ENCODE assay signal across 1 cellular context in the genomic region with DNA sequence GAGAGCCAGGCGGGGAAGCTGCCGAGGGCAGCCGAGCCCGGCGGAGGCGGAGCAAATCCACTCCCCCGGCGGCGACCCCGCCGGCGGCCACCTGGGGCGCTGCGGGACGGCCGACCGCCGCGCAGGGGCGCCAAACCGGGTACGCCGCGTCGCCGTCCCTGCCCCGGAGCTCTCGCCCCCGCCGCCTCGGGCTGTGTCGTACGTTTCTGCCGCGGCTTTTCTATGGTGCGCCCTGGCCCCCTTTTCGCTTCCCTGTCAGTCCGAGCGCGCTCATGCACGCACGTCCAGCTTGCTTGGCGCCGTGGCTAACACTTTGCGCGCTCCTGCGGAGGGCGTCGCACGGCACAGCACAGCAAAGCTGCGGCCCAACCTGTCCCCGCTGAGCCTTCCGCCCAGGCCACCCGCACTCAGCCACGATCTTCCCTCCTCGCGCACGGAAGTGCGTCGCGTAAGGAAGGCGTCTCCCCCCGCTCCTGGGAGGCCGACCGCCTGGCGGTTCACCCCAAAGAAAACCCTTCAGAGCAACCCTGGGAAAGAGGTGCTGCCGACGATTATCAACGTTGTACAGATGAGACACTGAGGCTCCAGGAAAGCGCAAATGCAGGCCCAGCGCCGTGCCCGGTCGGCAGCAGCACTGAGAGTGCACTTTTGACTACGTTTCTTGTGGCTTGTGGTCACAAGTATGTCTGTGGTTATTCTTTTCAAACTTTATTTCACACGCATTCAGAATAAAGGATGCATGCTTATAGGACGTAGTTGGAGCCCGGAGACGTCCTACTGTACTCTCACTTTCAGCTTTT.
TF ChIP-seq lines count a peak whose summit lies in the region.

A gene (minus strand): TSS at position 48 of the 800 bp plus-strand sequence. CDS start 1,857 bp downstream, outside the sequence.

TF ChIP-seq in HEK293, 187 proteins besides CTCF, POLR2A, EP300 and RAD21 (continued from another document and continues in another):
- TF ChIP-seq, protein P1, sequence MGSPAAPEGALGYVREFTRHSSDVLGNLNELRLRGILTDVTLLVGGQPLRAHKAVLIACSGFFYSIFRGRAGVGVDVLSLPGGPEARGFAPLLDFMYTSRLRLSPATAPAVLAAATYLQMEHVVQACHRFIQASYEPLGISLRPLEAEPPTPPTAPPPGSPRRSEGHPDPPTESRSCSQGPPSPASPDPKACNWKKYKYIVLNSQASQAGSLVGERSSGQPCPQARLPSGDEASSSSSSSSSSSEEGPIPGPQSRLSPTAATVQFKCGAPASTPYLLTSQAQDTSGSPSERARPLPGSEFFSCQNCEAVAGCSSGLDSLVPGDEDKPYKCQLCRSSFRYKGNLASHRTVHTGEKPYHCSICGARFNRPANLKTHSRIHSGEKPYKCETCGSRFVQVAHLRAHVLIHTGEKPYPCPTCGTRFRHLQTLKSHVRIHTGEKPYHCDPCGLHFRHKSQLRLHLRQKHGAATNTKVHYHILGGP (tag by site-specific recombination; IDR thresholded peaks at IDR 0.05), result no peak
- TF ChIP-seq ZNF223 (tag by site-specific recombination; IDR thresholded peaks at IDR 0.05), result no peak
- TF ChIP-seq, protein P2, sequence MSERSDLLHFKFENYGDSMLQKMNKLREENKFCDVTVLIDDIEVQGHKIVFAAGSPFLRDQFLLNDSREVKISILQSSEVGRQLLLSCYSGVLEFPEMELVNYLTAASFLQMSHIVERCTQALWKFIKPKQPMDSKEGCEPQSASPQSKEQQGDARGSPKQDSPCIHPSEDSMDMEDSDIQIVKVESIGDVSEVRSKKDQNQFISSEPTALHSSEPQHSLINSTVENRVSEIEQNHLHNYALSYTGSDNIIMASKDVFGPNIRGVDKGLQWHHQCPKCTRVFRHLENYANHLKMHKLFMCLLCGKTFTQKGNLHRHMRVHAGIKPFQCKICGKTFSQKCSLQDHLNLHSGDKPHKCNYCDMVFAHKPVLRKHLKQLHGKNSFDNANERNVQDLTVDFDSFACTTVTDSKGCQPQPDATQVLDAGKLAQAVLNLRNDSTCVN (tag by site-specific recombination; optimal IDR thresholded peaks at IDR 0.05), result peak; percentile 99
- TF ChIP-seq, protein P3, sequence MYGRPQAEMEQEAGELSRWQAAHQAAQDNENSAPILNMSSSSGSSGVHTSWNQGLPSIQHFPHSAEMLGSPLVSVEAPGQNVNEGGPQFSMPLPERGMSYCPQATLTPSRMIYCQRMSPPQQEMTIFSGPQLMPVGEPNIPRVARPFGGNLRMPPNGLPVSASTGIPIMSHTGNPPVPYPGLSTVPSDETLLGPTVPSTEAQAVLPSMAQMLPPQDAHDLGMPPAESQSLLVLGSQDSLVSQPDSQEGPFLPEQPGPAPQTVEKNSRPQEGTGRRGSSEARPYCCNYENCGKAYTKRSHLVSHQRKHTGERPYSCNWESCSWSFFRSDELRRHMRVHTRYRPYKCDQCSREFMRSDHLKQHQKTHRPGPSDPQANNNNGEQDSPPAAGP (tag by site-specific recombination; IDR thresholded peaks at IDR 0.05), result peak; percentile 80; the same call in 1 of the 2 replicates
- TF ChIP-seq ZNF211 (tag by site-specific recombination; IDR thresholded peaks at IDR 0.05; ENCODE audit: low read depth), result no peak
- peak; percentile 51 for TF ChIP-seq ZBTB48 (tag by site-specific recombination; IDR thresholded peaks at IDR 0.05)
- TF ChIP-seq ZFP69B (tag by site-specific recombination; IDR thresholded peaks at IDR 0.05), result peak; percentile 53; the same call in 1 of the 2 replicates
- no peak for TF ChIP-seq ZNF302 (tag by site-specific recombination; IDR thresholded peaks at IDR 0.05; ENCODE audit: low read depth)
- no peak; the same call in 1 of the 2 replicates for TF ChIP-seq KLF9 (tag by site-specific recombination; IDR thresholded peaks at IDR 0.05; ENCODE audit: low read depth)
- peak; percentile 77 for TF ChIP-seq KLF1 (tag by site-specific recombination; IDR thresholded peaks at IDR 0.05)
- TF ChIP-seq ZNF701 (tag by site-specific recombination; IDR thresholded peaks at IDR 0.05), result no peak
- TF ChIP-seq ZIC2 (tag by site-specific recombination; IDR thresholded peaks at IDR 0.05), result peak; percentile 83
- no peak for TF ChIP-seq ZNF404 (tag by site-specific recombination; IDR thresholded peaks at IDR 0.05)
- no peak for TF ChIP-seq ZNF830 (tag by site-specific recombination; IDR thresholded peaks at IDR 0.05; ENCODE audit: low read depth)
- TF ChIP-seq ZFP3 (tag by site-specific recombination; IDR thresholded peaks at IDR 0.05; ENCODE audit: low read depth), result no peak
- TF ChIP-seq, protein P4, sequence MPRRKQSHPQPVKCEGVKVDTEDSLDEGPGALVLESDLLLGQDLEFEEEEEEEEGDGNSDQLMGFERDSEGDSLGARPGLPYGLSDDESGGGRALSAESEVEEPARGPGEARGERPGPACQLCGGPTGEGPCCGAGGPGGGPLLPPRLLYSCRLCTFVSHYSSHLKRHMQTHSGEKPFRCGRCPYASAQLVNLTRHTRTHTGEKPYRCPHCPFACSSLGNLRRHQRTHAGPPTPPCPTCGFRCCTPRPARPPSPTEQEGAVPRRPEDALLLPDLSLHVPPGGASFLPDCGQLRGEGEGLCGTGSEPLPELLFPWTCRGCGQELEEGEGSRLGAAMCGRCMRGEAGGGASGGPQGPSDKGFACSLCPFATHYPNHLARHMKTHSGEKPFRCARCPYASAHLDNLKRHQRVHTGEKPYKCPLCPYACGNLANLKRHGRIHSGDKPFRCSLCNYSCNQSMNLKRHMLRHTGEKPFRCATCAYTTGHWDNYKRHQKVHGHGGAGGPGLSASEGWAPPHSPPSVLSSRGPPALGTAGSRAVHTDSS (tag by site-specific recombination; IDR thresholded peaks at IDR 0.05), result no peak; the same call in none of the 2 replicates
- peak; percentile 28; the same call in 1 of the 2 replicates for TF ChIP-seq ZNF610 (tag by site-specific recombination; IDR thresholded peaks at IDR 0.05; ENCODE audit: borderline replicate concordance)
- TF ChIP-seq ZNF221 (tag by site-specific recombination; IDR thresholded peaks at IDR 0.05; ENCODE audit: borderline replicate concordance), result no peak
- TF ChIP-seq ZNF600 (tag by site-specific recombination; IDR thresholded peaks at IDR 0.05), result peak; percentile 96
- no peak; the same call in none of the 2 replicates for TF ChIP-seq ZNF423 (tag by site-specific recombination; IDR thresholded peaks at IDR 0.05)
- TF ChIP-seq ZNF391 (tag by site-specific recombination; IDR thresholded peaks at IDR 0.05; ENCODE audit: borderline replicate concordance, low read depth), result peak; percentile 34; the same call in 1 of the 2 replicates
- no peak for TF ChIP-seq ZNF571 (tag by site-specific recombination; IDR thresholded peaks at IDR 0.05)
- 0 out of 2 replicates have a peak, but pooled peaks have one; percentile 41 for TF ChIP-seq OVOL3 (tag by site-specific recombination; IDR thresholded peaks at IDR 0.05)
- TF ChIP-seq, protein P5, sequence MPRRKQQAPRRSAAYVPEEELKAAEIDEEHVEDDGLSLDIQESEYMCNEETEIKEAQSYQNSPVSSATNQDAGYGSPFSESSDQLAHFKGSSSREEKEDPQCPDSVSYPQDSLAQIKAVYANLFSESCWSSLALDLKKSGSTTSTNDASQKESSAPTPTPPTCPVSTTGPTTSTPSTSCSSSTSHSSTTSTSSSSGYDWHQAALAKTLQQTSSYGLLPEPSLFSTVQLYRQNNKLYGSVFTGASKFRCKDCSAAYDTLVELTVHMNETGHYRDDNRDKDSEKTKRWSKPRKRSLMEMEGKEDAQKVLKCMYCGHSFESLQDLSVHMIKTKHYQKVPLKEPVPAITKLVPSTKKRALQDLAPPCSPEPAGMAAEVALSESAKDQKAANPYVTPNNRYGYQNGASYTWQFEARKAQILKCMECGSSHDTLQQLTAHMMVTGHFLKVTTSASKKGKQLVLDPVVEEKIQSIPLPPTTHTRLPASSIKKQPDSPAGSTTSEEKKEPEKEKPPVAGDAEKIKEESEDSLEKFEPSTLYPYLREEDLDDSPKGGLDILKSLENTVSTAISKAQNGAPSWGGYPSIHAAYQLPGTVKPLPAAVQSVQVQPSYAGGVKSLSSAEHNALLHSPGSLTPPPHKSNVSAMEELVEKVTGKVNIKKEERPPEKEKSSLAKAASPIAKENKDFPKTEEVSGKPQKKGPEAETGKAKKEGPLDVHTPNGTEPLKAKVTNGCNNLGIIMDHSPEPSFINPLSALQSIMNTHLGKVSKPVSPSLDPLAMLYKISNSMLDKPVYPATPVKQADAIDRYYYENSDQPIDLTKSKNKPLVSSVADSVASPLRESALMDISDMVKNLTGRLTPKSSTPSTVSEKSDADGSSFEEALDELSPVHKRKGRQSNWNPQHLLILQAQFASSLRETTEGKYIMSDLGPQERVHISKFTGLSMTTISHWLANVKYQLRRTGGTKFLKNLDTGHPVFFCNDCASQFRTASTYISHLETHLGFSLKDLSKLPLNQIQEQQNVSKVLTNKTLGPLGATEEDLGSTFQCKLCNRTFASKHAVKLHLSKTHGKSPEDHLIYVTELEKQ (tag by site-specific recombination; IDR thresholded peaks at IDR 0.05; ENCODE audit: borderline replicate concordance), result no peak
- TF ChIP-seq IKZF3 (tag by site-specific recombination; IDR thresholded peaks at IDR 0.05), result 0 out of 2 replicates have a peak, but pooled peaks have one; percentile 10
- TF ChIP-seq ZNF514 (tag by site-specific recombination; IDR thresholded peaks at IDR 0.05), result no peak
- no peak for TF ChIP-seq TCF7L2 (IDR thresholded peaks at IDR 0.05; ENCODE audit: borderline replicate concordance, low read depth, low read length)
- TF ChIP-seq KLF16 (tag by site-specific recombination; IDR thresholded peaks at IDR 0.05), result peak; percentile 83
- no peak; the same call in 1 of the 2 replicates for TF ChIP-seq ZNF501 (tag by site-specific recombination; IDR thresholded peaks at IDR 0.05)
- no peak for TF ChIP-seq SCRT1 (tag by site-specific recombination; IDR thresholded peaks at IDR 0.05; ENCODE audit: borderline replicate concordance)
- TF ChIP-seq ZNF677 (tag by site-specific recombination; IDR thresholded peaks at IDR 0.05), result no peak
- TF ChIP-seq ZNF214 (tag by site-specific recombination; IDR thresholded peaks at IDR 0.05; ENCODE audit: borderline replicate concordance), result no peak
- TF ChIP-seq, protein P6, sequence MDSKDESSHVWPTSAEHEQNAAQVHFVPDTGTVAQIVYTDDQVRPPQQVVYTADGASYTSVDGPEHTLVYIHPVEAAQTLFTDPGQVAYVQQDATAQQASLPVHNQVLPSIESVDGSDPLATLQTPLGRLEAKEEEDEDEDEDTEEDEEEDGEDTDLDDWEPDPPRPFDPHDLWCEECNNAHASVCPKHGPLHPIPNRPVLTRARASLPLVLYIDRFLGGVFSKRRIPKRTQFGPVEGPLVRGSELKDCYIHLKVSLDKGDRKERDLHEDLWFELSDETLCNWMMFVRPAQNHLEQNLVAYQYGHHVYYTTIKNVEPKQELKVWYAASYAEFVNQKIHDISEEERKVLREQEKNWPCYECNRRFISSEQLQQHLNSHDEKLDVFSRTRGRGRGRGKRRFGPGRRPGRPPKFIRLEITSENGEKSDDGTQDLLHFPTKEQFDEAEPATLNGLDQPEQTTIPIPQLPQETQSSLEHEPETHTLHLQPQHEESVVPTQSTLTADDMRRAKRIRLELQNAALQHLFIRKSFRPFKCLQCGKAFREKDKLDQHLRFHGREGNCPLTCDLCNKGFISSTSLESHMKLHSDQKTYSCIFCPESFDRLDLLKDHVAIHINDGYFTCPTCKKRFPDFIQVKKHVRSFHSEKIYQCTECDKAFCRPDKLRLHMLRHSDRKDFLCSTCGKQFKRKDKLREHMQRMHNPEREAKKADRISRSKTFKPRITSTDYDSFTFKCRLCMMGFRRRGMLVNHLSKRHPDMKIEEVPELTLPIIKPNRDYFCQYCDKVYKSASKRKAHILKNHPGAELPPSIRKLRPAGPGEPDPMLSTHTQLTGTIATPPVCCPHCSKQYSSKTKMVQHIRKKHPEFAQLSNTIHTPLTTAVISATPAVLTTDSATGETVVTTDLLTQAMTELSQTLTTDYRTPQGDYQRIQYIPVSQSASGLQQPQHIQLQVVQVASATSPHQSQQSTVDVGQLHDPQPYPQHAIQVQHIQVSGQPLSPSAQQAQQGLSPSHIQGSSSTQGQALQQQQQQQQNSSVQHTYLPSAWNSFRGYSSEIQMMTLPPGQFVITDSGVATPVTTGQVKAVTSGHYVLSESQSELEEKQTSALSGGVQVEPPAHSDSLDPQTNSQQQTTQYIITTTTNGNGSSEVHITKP (tag by site-specific recombination; IDR thresholded peaks at IDR 0.05), result peak; percentile 71
- TF ChIP-seq, protein P7, sequence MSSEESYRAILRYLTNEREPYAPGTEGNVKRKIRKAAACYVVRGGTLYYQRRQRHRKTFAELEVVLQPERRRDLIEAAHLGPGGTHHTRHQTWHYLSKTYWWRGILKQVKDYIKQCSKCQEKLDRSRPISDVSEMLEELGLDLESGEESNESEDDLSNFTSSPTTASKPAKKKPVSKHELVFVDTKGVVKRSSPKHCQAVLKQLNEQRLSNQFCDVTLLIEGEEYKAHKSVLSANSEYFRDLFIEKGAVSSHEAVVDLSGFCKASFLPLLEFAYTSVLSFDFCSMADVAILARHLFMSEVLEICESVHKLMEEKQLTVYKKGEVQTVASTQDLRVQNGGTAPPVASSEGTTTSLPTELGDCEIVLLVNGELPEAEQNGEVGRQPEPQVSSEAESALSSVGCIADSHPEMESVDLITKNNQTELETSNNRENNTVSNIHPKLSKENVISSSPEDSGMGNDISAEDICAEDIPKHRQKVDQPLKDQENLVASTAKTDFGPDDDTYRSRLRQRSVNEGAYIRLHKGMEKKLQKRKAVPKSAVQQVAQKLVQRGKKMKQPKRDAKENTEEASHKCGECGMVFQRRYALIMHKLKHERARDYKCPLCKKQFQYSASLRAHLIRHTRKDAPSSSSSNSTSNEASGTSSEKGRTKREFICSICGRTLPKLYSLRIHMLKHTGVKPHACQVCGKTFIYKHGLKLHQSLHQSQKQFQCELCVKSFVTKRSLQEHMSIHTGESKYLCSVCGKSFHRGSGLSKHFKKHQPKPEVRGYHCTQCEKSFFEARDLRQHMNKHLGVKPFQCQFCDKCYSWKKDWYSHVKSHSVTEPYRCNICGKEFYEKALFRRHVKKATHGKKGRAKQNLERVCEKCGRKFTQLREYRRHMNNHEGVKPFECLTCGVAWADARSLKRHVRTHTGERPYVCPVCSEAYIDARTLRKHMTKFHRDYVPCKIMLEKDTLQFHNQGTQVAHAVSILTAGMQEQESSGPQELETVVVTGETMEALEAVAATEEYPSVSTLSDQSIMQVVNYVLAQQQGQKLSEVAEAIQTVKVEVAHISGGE (tag by site-specific recombination; conservative IDR thresholded peaks at IDR 0.05; ENCODE audit: low read depth), result peak; percentile 81
- TF ChIP-seq ZSCAN30 (tag by site-specific recombination; IDR thresholded peaks at IDR 0.05), result no peak
- TF ChIP-seq ZNF24 (tag by site-specific recombination; IDR thresholded peaks at IDR 0.05), result 0 out of 2 replicates have a peak, but pooled peaks have one; percentile 35
- TF ChIP-seq ZNF155 (tag by site-specific recombination; IDR thresholded peaks at IDR 0.05), result no peak
- TF ChIP-seq ZNF394 (tag by site-specific recombination; IDR thresholded peaks at IDR 0.05; ENCODE audit: borderline replicate concordance), result peak; percentile 48; the same call in 1 of the 2 replicates
- TF ChIP-seq ZBTB17 (tag by site-specific recombination; IDR thresholded peaks at IDR 0.05), result peak; percentile 87
- TF ChIP-seq, protein P8, sequence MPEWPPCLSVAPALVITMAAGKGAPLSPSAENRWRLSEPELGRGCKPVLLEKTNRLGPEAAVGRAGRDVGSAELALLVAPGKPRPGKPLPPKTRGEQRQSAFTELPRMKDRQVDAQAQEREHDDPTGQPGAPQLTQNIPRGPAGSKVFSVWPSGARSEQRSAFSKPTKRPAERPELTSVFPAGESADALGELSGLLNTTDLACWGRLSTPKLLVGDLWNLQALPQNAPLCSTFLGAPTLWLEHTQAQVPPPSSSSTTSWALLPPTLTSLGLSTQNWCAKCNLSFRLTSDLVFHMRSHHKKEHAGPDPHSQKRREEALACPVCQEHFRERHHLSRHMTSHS (tag by site-specific recombination; IDR thresholded peaks at IDR 0.05), result no peak
- TF ChIP-seq ZNF174 (tag by site-specific recombination; IDR thresholded peaks at IDR 0.05), result no peak
- TF ChIP-seq ZNF266 (tag by site-specific recombination; IDR thresholded peaks at IDR 0.05; ENCODE audit: low read depth), result no peak
- TF ChIP-seq BCL11A (tag by site-specific recombination; IDR thresholded peaks at IDR 0.05; ENCODE audit: low read depth), result no peak
